Comparison of ENCODE assay signal across 13 cellular contexts in the genomic region with DNA sequence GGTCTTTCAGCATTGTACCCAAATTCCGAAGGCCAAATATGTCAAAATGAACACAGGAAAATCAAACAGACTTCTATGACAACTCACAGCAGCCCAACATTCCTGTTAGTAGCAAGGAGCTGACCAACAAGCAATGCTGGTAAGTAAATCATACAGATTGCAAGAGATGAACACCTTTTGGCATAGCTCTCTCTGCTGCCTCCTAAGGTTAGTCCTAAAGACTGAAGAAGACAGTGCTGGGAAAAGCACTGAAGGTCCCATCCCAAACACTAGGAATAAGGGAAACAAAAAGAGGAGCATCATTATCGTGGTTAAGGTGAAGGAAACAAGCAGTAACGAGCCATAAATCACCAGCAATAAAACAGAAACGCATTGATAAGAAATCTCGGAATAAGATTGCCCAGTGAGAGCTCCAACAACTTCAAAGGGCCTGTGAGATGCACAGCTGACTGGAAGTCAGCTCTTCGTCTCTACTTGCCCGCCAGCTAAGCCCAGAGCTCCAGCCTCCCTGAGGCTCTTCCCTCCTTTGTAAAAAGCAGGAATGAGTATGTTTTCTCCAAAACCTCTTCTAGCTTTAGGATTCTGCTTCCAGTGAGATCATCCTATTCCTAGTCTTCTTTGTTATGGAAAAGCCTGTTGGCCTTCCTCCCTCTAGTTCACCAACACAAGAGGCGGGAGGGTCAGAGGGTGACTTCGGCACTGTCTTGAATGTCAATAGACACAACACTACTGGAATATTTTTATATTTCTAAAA. TPM values are rescaled to one million over a fixed set of nuclear protein-coding genes. Genes with fewer than 3 reads are reported as not detected.
DNase-seq lines count a peak whose midpoint lies in the region; ATAC-seq, FAIRE-seq and TF ChIP-seq lines count a peak whose summit lies in the region.
"Had no signal": no experiment of that assay in that cellular context is flagged by ENCODE, and none has a peak within 500 bp of the region (broad histone marks: within the 10 kb centered on the region; RNA-seq: fewer than 3 reads in every experiment).

No MANE protein-coding gene starts in this region.

- H3K4me1 Mint-ChIP-seq in activated T-cell treated with anti-CD3 and anti-CD28 coated beads, Interleukin-2, amount 50 U/mL, for 24 hours (ENCODE audit: low read depth) = peaks cover 41% of the 10 kb centered on the region
- H3K4me1 Mint-ChIP-seq in WTC11 (peaks cover 21% of the 10 kb centered on the region), neural crest cell (peaks cover 12% of the 10 kb centered on the region)

- no peak for TF ChIP-seq POLR2A in endothelial cell of umbilical vein (IDR thresholded peaks at IDR 0.05; ENCODE audit: low read depth, low read length)

- H3K4me3 Mint-ChIP-seq in activated T-cell treated with anti-CD3 and anti-CD28 coated beads, Interleukin-2, amount 50 U/mL, for 24 hours = no peak overlapping the region
- H3K4me3 Mint-ChIP-seq in WTC11 = peak overlapping the region; percentile 2; the same call in 1 of the 2 replicates
- H3K4me3 Mint-ChIP-seq in neural crest cell = no peak overlapping the region

- no peak for TF ChIP-seq CTCF in WTC11 (IDR thresholded peaks at IDR 0.05)
- TF ChIP-seq CTCF in endothelial cell of umbilical vein (IDR thresholded peaks at IDR 0.05; ENCODE audit: extremely low read depth in 1 of 2, insufficient read depth in 1 of 2, low read depth in 1 of 2, low read length in 2 of 2) = no peak
- no peak for TF ChIP-seq CTCF in neural crest cell (conservative IDR thresholded peaks at IDR 0.05)

- intact Hi-C loops in endothelial cell of umbilical vein (cut with micrococcal nuclease) = no loop called here

- H3K36me3 Mint-ChIP-seq in activated T-cell treated with anti-CD3 and anti-CD28 coated beads, Interleukin-2, amount 50 U/mL, for 24 hours (ENCODE audit: low read depth) = peaks cover 90% of the 10 kb centered on the region
- peaks cover 51% of the 10 kb centered on the region for H3K36me3 Mint-ChIP-seq in WTC11
- peaks cover 3% of the 10 kb centered on the region for H3K36me3 Mint-ChIP-seq in neural crest cell (ENCODE audit: low read depth)

- peak overlapping the region; percentile 90 for H3K27ac Mint-ChIP-seq in activated T-cell treated with anti-CD3 and anti-CD28 coated beads, Interleukin-2, amount 50 U/mL, for 24 hours
- H3K27ac Mint-ChIP-seq in WTC11 (peak overlapping the region; percentile 96), neural crest cell (ENCODE audit: unreplicated experiment) (peak overlapping the region; percentile 80)

- H3K27ac ChIP-seq in endothelial cell of umbilical vein (ENCODE audit: insufficient read depth, low read depth, low read length) = no peak overlapping the region
- H3K27ac ChIP-seq: dorsolateral prefrontal cortex, pancreas had no signal

- CTCF ChIA-PET in WTC11 (lab: Charles Lee) (interaction anchor here (0.5 to 1.0 kb wide), 4 partner anchors 13 to 447 kb away, joined by 3 to 5 read pairs (median 3); no protein-coding TSS in a partner anchor), endothelial cell of umbilical vein (lab: Charles Lee) (no interaction called here)

- no peak overlapping the region for H3K4me3 ChIP-seq in endothelial cell of umbilical vein (replicated peaks in 1 of 3; ENCODE audit: insufficient read depth in 1 of 3, low read depth in 1 of 3, low read length in 3 of 3)
- H3K4me3 ChIP-seq: dorsolateral prefrontal cortex, pancreas had no signal

- dilution Hi-C loops in endothelial cell of umbilical vein (cut with MboI; ENCODE audit: extremely low pct_ligation_motif_present, low sequenced_read_pairs) = no loop called here

- H3K9me1 ChIP-seq in endothelial cell of umbilical vein (replicated peaks; ENCODE audit: control insufficient read depth, extremely low read depth, insufficient read depth, low read length) = no peaks in the 10 kb centered on the region

- H3K4me2 ChIP-seq in endothelial cell of umbilical vein (ENCODE audit: insufficient read depth, low read length) = no peak overlapping the region

- no peak overlapping the region for H3K9ac ChIP-seq in endothelial cell of umbilical vein (replicated peaks; ENCODE audit: extremely low read depth, insufficient read depth, low read length)

- no TSS peak for BruUV-seq in endothelial cell of umbilical vein (replicated peaks; lab: Mats Ljungman, UMichigan)

- peak; percentile 35 for FAIRE-seq in endothelial cell of umbilical vein (lab: Jason Lieb, UNC)
- FAIRE-seq: pancreas had no signal

- no peaks in the 10 kb centered on the region for H4K20me1 ChIP-seq in endothelial cell of umbilical vein (replicated peaks; ENCODE audit: control insufficient read depth, extremely low read depth, insufficient read depth, low read length)

- H3K27me3 Mint-ChIP-seq in activated T-cell treated with anti-CD3 and anti-CD28 coated beads, Interleukin-2, amount 50 U/mL, for 24 hours = no peaks in the 10 kb centered on the region
- H3K27me3 Mint-ChIP-seq in WTC11 (ENCODE audit: low read depth) = no peaks in the 10 kb centered on the region
- H3K27me3 Mint-ChIP-seq in neural crest cell (ENCODE audit: low read depth) = no peaks in the 10 kb centered on the region

- no peaks in the 10 kb centered on the region for H3K9me3 ChIP-seq in endothelial cell of umbilical vein (replicated peaks; ENCODE audit: control insufficient read depth, insufficient read depth, low read length)
- H3K9me3 ChIP-seq: pancreas had no signal

- no peaks in the 10 kb centered on the region for H3K9me3 Mint-ChIP-seq in activated T-cell treated with anti-CD3 and anti-CD28 coated beads, Interleukin-2, amount 50 U/mL, for 24 hours
- H3K9me3 Mint-ChIP-seq in WTC11 (no peaks in the 10 kb centered on the region), neural crest cell (no peaks in the 10 kb centered on the region)

- H3K4me1 ChIP-seq in endothelial cell of umbilical vein (ENCODE audit: control insufficient read depth, extremely low read depth, insufficient read depth, low read length) = no peaks in the 10 kb centered on the region
- H3K4me1 ChIP-seq: pancreas had no signal

- H3K36me3 ChIP-seq in endothelial cell of umbilical vein (ENCODE audit: control insufficient read depth in 2 of 2, extremely low read depth in 1 of 2, insufficient read depth in 2 of 2, low read length in 2 of 2) = peaks cover 8 to 21% of the 10 kb centered on the region in 2 experiments

- no peaks in the 10 kb centered on the region for H3K27me3 ChIP-seq in endothelial cell of umbilical vein (ENCODE audit: control insufficient read depth in 2 of 2, insufficient read depth in 2 of 2, low read length in 2 of 2)
- H3K27me3 ChIP-seq: dorsolateral prefrontal cortex, pancreas had no signal

- POLR2A ChIA-PET in WTC11 (lab: Charles Lee) (interaction anchor here (1.0 kb wide), 1 partner anchor 9 kb away, joined by 3 read pairs; no protein-coding TSS in a partner anchor), endothelial cell of umbilical vein (lab: Charles Lee) (no interaction called here)

- no peak overlapping the region for H2AFZ ChIP-seq in endothelial cell of umbilical vein (ENCODE audit: low read depth, low read length)

- no peaks in the 10 kb centered on the region for H3K79me2 ChIP-seq in endothelial cell of umbilical vein (ENCODE audit: control insufficient read depth, insufficient read depth, low read length)

- no peak for DNase-seq in activated T-cell treated with anti-CD3 and anti-CD28 coated beads, Interleukin-2, amount 50 U/mL, for 24 hours
- no peak for DNase-seq in activated T-cell treated with anti-CD3 and anti-CD28 coated beads, Interleukin-2, amount 50 U/mL, for 1 hour
- DNase-seq in WTC11 (ENCODE audit: low spot score) = peak; percentile 17
- DNase-seq in endothelial cell of umbilical vein (ENCODE audit: low read depth, low spot score) = no peak
- DNase-seq in neural crest cell (ENCODE audit: low read depth, low spot score) = no peak
- no peak for DNase-seq in NCI-H1436 treated with DMSO at 0.1 percent for 48 hours (lab: John Stamatoyannopoulos, UW)
- DNase-seq: anterior cingulate cortex, dorsolateral prefrontal cortex, HCEC 1CT, pancreas, Right ventricle myocardium superior had no signal

- ATAC-seq in WTC11 (peak; percentile 89), GM21381 (IDR thresholded peaks at IDR 0.05; ENCODE audit: unreplicated experiment) (no peak), HG03521 (IDR thresholded peaks at IDR 0.05; ENCODE audit: unreplicated experiment) (no peak)

TF ChIP-seq in endothelial cell of umbilical vein, 7 proteins besides CTCF, POLR2A, EP300 and RAD21 (continues in another document):
- no peak for TF ChIP-seq FOS (IDR thresholded peaks at IDR 0.05; ENCODE audit: borderline replicate concordance, insufficient read depth, low read length)

RNA-seq across cellular contexts. Expression of gene NUDT5, which starts 15.3 kb away (rescaled TPM):
- 107 to 119 TPM (median 109 TPM) in 3 replicates for total RNA-seq in WTC11 (2021)
- total RNA-seq in endothelial cell of umbilical vein = 81.8 and 89.0 TPM in 2 replicates
- polyA plus RNA-seq in endothelial cell of umbilical vein = 67.9 and 87.8 TPM in 2 replicates
- 115 and 124 TPM in 2 replicates for polyA plus RNA-seq in endothelial cell of umbilical vein (2011; cell fraction: cytosol; rRNA removed)
- polyA plus RNA-seq in endothelial cell of umbilical vein (2011; cell fraction: nucleus; rRNA removed) = 66.5 and 79.9 TPM in 2 replicates
- polyA plus RNA-seq in endothelial cell of umbilical vein (2012) = 95.1 and 131 TPM in 2 replicates
- polyA minus RNA-seq in endothelial cell of umbilical vein = 48.9 and 49.7 TPM in 2 replicates
- 50.2 TPM for polyA minus RNA-seq in endothelial cell of umbilical vein (2011; cell fraction: cytosol; rRNA and poly(A)+ RNA removed)
- 25.1 and 41.3 TPM in 2 replicates for polyA minus RNA-seq in endothelial cell of umbilical vein (2011; cell fraction: nucleus; rRNA and poly(A)+ RNA removed)
- 88.2 and 90.1 TPM in 2 replicates for total RNA-seq in neural crest cell

RNA-seq across cellular contexts. Expression of gene CDC123, which starts 15.6 kb away (rescaled TPM):
- total RNA-seq in WTC11 (2021) (137 to 153 TPM (median 143 TPM) in 3 replicates), endothelial cell of umbilical vein (97.3 and 106 TPM in 2 replicates), neural crest cell (108 and 111 TPM in 2 replicates)
- 57.0 and 65.6 TPM in 2 replicates for polyA plus RNA-seq in endothelial cell of umbilical vein
- 128 and 139 TPM in 2 replicates for polyA plus RNA-seq in endothelial cell of umbilical vein (2011; cell fraction: cytosol; rRNA removed)
- 92.6 and 101 TPM in 2 replicates for polyA plus RNA-seq in endothelial cell of umbilical vein (2011; cell fraction: nucleus; rRNA removed)
- polyA plus RNA-seq in endothelial cell of umbilical vein (2012) = 126 and 154 TPM in 2 replicates
- 263 and 290 TPM in 2 replicates for polyA minus RNA-seq in endothelial cell of umbilical vein
- polyA minus RNA-seq in endothelial cell of umbilical vein (2011; cell fraction: cytosol; rRNA and poly(A)+ RNA removed) = 121 TPM
- polyA minus RNA-seq in endothelial cell of umbilical vein (2011; cell fraction: nucleus; rRNA and poly(A)+ RNA removed) = 54.2 and 73.9 TPM in 2 replicates

RNA-seq across cellular contexts. Expression of gene SEC61A2, which starts 50.9 kb away (rescaled TPM):
- 14.5 to 19.0 TPM (median 16.3 TPM) in 3 replicates for total RNA-seq in WTC11 (2021)
- 7.3 and 9.5 TPM in 2 replicates for total RNA-seq in endothelial cell of umbilical vein
- polyA plus RNA-seq in endothelial cell of umbilical vein = 7.2 and 7.5 TPM in 2 replicates
- polyA plus RNA-seq in endothelial cell of umbilical vein (2011; cell fraction: cytosol; rRNA removed) = 4.4 and 5.0 TPM in 2 replicates
- 24.3 and 27.9 TPM in 2 replicates for polyA plus RNA-seq in endothelial cell of umbilical vein (2011; cell fraction: nucleus; rRNA removed)
- polyA plus RNA-seq in endothelial cell of umbilical vein (2012) = 6.6 and 8.7 TPM in 2 replicates
- 8.5 and 15.0 TPM in 2 replicates for polyA minus RNA-seq in endothelial cell of umbilical vein
- polyA minus RNA-seq in endothelial cell of umbilical vein (2011; cell fraction: cytosol; rRNA and poly(A)+ RNA removed) = 3.6 TPM
- 12.2 and 19.4 TPM in 2 replicates for polyA minus RNA-seq in endothelial cell of umbilical vein (2011; cell fraction: nucleus; rRNA and poly(A)+ RNA removed)
- 24.8 and 26.7 TPM in 2 replicates for total RNA-seq in neural crest cell
